ENCODE assay signal across 8 cellular contexts in genomic region chr11:65720237-65720934, GRCh38.
A peak's percentile ranks its signal among the peaks of the same experiment; 100 is the strongest.
DNase-seq lines count a peak whose midpoint lies in the region; ATAC-seq and TF ChIP-seq lines count a peak whose summit lies in the region.

TSS of gene RNASEH2C (minus strand) at chr11:65720798. CDS start at chr11:65720758, 40 bp downstream.

- TF ChIP-seq CTCF in AG09319 (IDR thresholded peaks at IDR 0.05; ENCODE audit: low read depth, low read length) = no peak

- ATAC-seq in GM19023 (IDR thresholded peaks at IDR 0.05; ENCODE audit: unreplicated experiment) = peak; percentile 83
- ATAC-seq in HG03196 (IDR thresholded peaks at IDR 0.05; ENCODE audit: unreplicated experiment) = peak; percentile 65

- H3K27me3 ChIP-seq in layer of hippocampus (ENCODE audit: control insufficient read depth, insufficient read depth, low read length) = no peaks in the 10 kb centered on the region

- H3K27ac ChIP-seq in cingulate gyrus (ENCODE audit: low read depth, low read length) (peak within 1 kb of the TSS; percentile 81), layer of hippocampus (ENCODE audit: low read depth, low read length) (peak within 1 kb of the TSS; percentile 89)

- DNase-seq in AG09319 (ENCODE audit: extremely low read depth, low read depth) (peak; percentile 58), NCI-H446 treated with DMSO at 0.1 percent for 48 hours (lab: John Stamatoyannopoulos, UW) (peak; percentile 70)
- DNase-seq in activated CD4-positive, alpha-beta T cell treated with anti-CD3 and anti-CD28 coated beads for 4 hours = peak; percentile 67 to 71
- DNase-seq in stimulated activated CD4-positive, alpha-beta T cell treated with anti-CD3 and anti-CD28 coated beads, Interleukin-1b, Interleukin-23, amount 100 ng/mL, for 24 hours (ENCODE audit: low read depth in 4 of 4, low spot score in 1 of 4) = peak; percentile 49 to 77 (median 64)

Comparison
In these comparisons a context has a peak if more than half of its experiments do, and no peak if none do; other contexts are left out.
1. Peak in every context shown above with its lines: DNase-seq, ATAC-seq and H3K27ac ChIP-seq.